ENCODE assay signal across 1 cellular context in genomic region chr7:100543586-100543985, GRCh38.
TF ChIP-seq lines count a peak whose summit lies in the region.

No MANE protein-coding gene starts in this region.

TF ChIP-seq in HepG2, 621 proteins besides CTCF, POLR2A, EP300 and RAD21:
- no peak for TF ChIP-seq SOX13 (IDR thresholded peaks at IDR 0.05)
- no peak for TF ChIP-seq SOX13 (CRISPR knock-in tag; conservative IDR thresholded peaks at IDR 0.05 in 1 of 2, IDR thresholded peaks at IDR 0.05 in 1 of 2)
- peak; percentile 19; the same call in 1 of the 2 replicates for TF ChIP-seq KDM5A (IDR thresholded peaks at IDR 0.05; ENCODE audit: borderline replicate concordance, low read length)
- TF ChIP-seq KAT8 (CRISPR knock-in tag; IDR thresholded peaks at IDR 0.05), result 0 out of 2 replicates have a peak, but pooled peaks have one; percentile 1
- 0 out of 2 replicates have a peak, but pooled peaks have one; percentile 0 for TF ChIP-seq SAP130 (CRISPR knock-in tag; IDR thresholded peaks at IDR 0.05; ENCODE audit: low read depth)
- TF ChIP-seq AGO2 (optimal IDR thresholded peaks at IDR 0.05; ENCODE audit: low read depth, low read length), result peak; percentile 33
- 0 out of 2 replicates have a peak, but pooled peaks have one; percentile 1 for TF ChIP-seq DRAP1 (CRISPR knock-in tag; IDR thresholded peaks at IDR 0.05)
- TF ChIP-seq MIER3 (CRISPR knock-in tag; IDR thresholded peaks at IDR 0.05; ENCODE audit: borderline replicate concordance), result no peak
- TF ChIP-seq RBFOX2 (IDR thresholded peaks at IDR 0.05; ENCODE audit: low read depth, low read length), result peak; percentile 77
